ENCODE assay signal across 8 cellular contexts in the genomic region with DNA sequence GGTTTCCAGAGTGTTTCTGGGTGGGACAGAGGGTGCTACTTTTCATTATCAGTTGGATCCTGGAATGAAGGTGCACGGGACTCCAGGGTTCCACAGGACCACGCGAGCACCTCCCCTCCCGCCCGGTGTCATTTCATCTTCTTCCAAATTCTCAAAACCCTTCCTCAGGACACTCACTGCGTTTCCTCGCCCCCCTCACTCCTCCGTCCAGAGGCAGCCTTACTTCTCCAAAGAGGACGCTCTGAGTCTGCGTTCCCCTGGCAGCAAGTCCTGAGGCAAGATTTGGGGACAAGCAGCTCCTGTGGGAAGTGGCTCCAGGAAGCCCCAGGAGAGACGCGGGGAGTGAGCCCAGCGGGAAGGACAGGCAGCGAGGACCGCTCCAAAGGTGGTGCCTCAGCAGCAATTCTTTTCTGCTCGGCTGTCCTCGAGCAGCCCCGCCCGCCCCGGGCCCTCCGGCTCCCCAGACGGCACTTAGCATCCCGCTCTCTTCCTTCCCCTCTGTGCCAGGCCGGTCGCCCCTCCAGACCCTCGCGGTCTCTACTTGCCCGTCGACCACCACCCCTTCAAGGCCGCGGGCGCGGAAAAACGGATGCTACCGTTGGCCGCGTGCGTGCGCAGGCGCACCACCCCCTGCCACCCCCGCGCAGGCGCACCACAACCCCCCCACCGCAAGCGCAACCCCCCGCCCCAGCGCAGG. TPM values are rescaled to one million over a fixed set of nuclear protein-coding genes. Genes with fewer than 3 reads are reported as not detected.
DNase-seq lines count a peak whose midpoint lies in the region; ATAC-seq, FAIRE-seq and TF ChIP-seq lines count a peak whose summit lies in the region.

No MANE protein-coding gene starts in this region.

- no peak for TF ChIP-seq POLR2A in stomach (IDR thresholded peaks at IDR 0.05)

- peak overlapping the region; percentile 79 for H3K4me3 Mint-ChIP-seq in Calu3 (ENCODE audit: low read depth, unreplicated experiment)
- H3K4me3 Mint-ChIP-seq in activated naive CD8-positive, alpha-beta T cell, result peak overlapping the region; percentile 89

- peak overlapping the region; percentile 94 for H3K9ac ChIP-seq in iPS-20b (ENCODE audit: low read depth, low read length)

- H3K9me3 ChIP-seq in iPS-20b (ENCODE audit: insufficient read depth, low read depth, low read length) (no peaks in the 10 kb centered on the region), stomach (no peaks in the 10 kb centered on the region)

- intact Hi-C loops in Calu3 (cut with micrococcal nuclease; ENCODE audit: unreplicated experiment), result no loop called here
- intact Hi-C loops in stomach (cut with DNase I; ENCODE audit: low total_unique reads), result no loop called here

- H3K27ac ChIP-seq in iPS-20b (ENCODE audit: low read length) (no peak overlapping the region), stomach (peak overlapping the region; percentile 68 to 91 (median 84))

- H3K27me3 Mint-ChIP-seq in Calu3 (ENCODE audit: unreplicated experiment), result no peaks in the 10 kb centered on the region
- no peaks in the 10 kb centered on the region for H3K27me3 Mint-ChIP-seq in activated naive CD8-positive, alpha-beta T cell

- no peaks in the 10 kb centered on the region for H3K9me3 Mint-ChIP-seq in Calu3 (ENCODE audit: low read depth, unreplicated experiment)
- H3K9me3 Mint-ChIP-seq in activated naive CD8-positive, alpha-beta T cell (ENCODE audit: low read depth), result no peaks in the 10 kb centered on the region

- H3K27ac Mint-ChIP-seq in Calu3 (ENCODE audit: unreplicated experiment), result peak overlapping the region; percentile 90
- H3K27ac Mint-ChIP-seq in activated naive CD8-positive, alpha-beta T cell, result peak overlapping the region; percentile 86

- H3K4me1 Mint-ChIP-seq in Calu3 (ENCODE audit: low read depth, unreplicated experiment), result peaks cover 28% of the 10 kb centered on the region
- H3K4me1 Mint-ChIP-seq in activated naive CD8-positive, alpha-beta T cell (ENCODE audit: low read depth), result peaks cover 67% of the 10 kb centered on the region

- H3K4me1 ChIP-seq in iPS-20b (ENCODE audit: insufficient read depth, low read length) (peaks cover 11% of the 10 kb centered on the region), stomach (peaks cover 18 to 61% (median 40%) of the 10 kb centered on the region in 4 donors)

- no peak for FAIRE-seq in urothelium cell line (lab: Jason Lieb, UNC)

- H3K4me3 ChIP-seq in iPS-20b (ENCODE audit: low read length) (peak overlapping the region; percentile 98), stomach (peak overlapping the region; percentile 62 to 97 (median 92))

- no peak for TF ChIP-seq EP300 in stomach (IDR thresholded peaks at IDR 0.05)

- DNase-seq in Calu3 (no peak), stomach (no peak), urothelium cell line (ENCODE audit: low spot score) (no peak)
- no peak for DNase-seq in activated CD8-positive, alpha-beta memory T cell treated with anti-CD3 and anti-CD28 coated beads, Interleukin-2, amount 50 U/mL, for 48 hours

- TF ChIP-seq CTCF in Calu3 (IDR thresholded peaks at IDR 0.05; ENCODE audit: unreplicated experiment) (no peak), stomach (IDR thresholded peaks at IDR 0.05) (no peak)

- H3K36me3 ChIP-seq in iPS-20b (ENCODE audit: insufficient read depth, low read depth, low read length), result peaks cover 5% of the 10 kb centered on the region; the same call in 1 of the 2 replicates
- H3K36me3 ChIP-seq in stomach, result peaks cover 0 to 9% (median 4%) of the 10 kb centered on the region in 4 donors

- peaks cover 44% of the 10 kb centered on the region for H3K36me3 Mint-ChIP-seq in Calu3 (ENCODE audit: insufficient read depth, unreplicated experiment)
- peaks cover 10% of the 10 kb centered on the region for H3K36me3 Mint-ChIP-seq in activated naive CD8-positive, alpha-beta T cell

- ATAC-seq in GM19463 (IDR thresholded peaks at IDR 0.05; ENCODE audit: unreplicated experiment) (peak; percentile 21), HG03469 (IDR thresholded peaks at IDR 0.05; ENCODE audit: unreplicated experiment) (peak; percentile 15)

- H3K27me3 ChIP-seq in iPS-20b (ENCODE audit: insufficient read depth, low read length) (peaks cover 10% of the 10 kb centered on the region; the same call in 1 of the 2 replicates), stomach (no peaks in the 10 kb centered on the region)

- no TSS peak for BruUV-seq in Calu3 (replicated peaks; lab: Mats Ljungman, UMichigan)

- 0 to 1% (median 0%) methylated on average over 25 to 45 of the region's 47 CpGs for WGBS in stomach, 5 donors

- CTCF ChIA-PET in Calu3 (lab: Charles Lee), result interaction anchor here (0.6 kb wide), 1 partner anchor 221 kb away, joined by 3 read pairs; no protein-coding TSS in a partner anchor

RNA-seq across cellular contexts. Expression of a gene that starts 0.6 kb away (rescaled TPM):
- total RNA-seq in Calu3 (2022) (4.6 and 5.0 TPM in 2 replicates), stomach (10 to 100 TPM in 4 of 5 donors, 1 to 10 TPM in 1; 7.5 to 31.3 (median 15.1) TPM)
- 1 to 10 TPM; 4.2 to 7.0 (median 6.9) TPM for polyA plus RNA-seq in stomach

RNA-seq across cellular contexts. Expression of a gene that starts 23.7 kb away (rescaled TPM):
- total RNA-seq in Calu3 (2022) (13.5 and 16.0 TPM in 2 replicates), stomach (10 to 100 TPM in 2 of 5 donors, 1 to 10 TPM in 2, not detected in 1; 1.6 to 71.0 (median 12.7) TPM)
- 10 to 100 TPM in 1 of 3 donors, 1 to 10 TPM in 2; 7.8 to 10.4 (median 7.9) TPM for polyA plus RNA-seq in stomach
